Comparison of ENCODE assay signal across 1 cellular context in genomic region chr2:38751043-38751846, GRCh38.
TF ChIP-seq lines count a peak whose summit lies in the region.

Gene SRSF7, minus strand, starts transcription at chr2:38751361. Its CDS starts 105 bp downstream, at chr2:38751256.

TF ChIP-seq in HepG2, 621 proteins besides CTCF, POLR2A, EP300 and RAD21 (continued from another document and continues in another):
- TF ChIP-seq ZNF773 (CRISPR knock-in tag; IDR thresholded peaks at IDR 0.05; ENCODE audit: borderline replicate concordance): peak; percentile 79
- no peak; the same call in 1 of the 2 replicates for TF ChIP-seq ZBTB42 (CRISPR knock-in tag; IDR thresholded peaks at IDR 0.05)
- TF ChIP-seq SNRNP70 (IDR thresholded peaks at IDR 0.05; ENCODE audit: low read depth, low read length): no peak
- no peak for TF ChIP-seq ZNF512 (CRISPR knock-in tag; IDR thresholded peaks at IDR 0.05)
- TF ChIP-seq NPAS2 (CRISPR knock-in tag; IDR thresholded peaks at IDR 0.05; ENCODE audit: borderline replicate concordance): no peak
- TF ChIP-seq MBNL3 (CRISPR knock-in tag; conservative IDR thresholded peaks at IDR 0.05): no peak
- peak; percentile 82; the same call in 1 of the 2 replicates for TF ChIP-seq ZNF740 (CRISPR knock-in tag; IDR thresholded peaks at IDR 0.05)
- peak; percentile 93 for TF ChIP-seq TSC22D2 (CRISPR knock-in tag; IDR thresholded peaks at IDR 0.05; ENCODE audit: borderline replicate concordance)
- TF ChIP-seq ATF5 (CRISPR knock-in tag; IDR thresholded peaks at IDR 0.05; ENCODE audit: low read depth): 0 out of 2 replicates have a peak, but pooled peaks have one; percentile 12
- peak; percentile 80 for TF ChIP-seq ZNF280D (CRISPR knock-in tag; IDR thresholded peaks at IDR 0.05)
- peak; percentile 95 for TF ChIP-seq ARID4A (CRISPR knock-in tag; IDR thresholded peaks at IDR 0.05; ENCODE audit: borderline replicate concordance)
- peak; percentile 83; the same call in 1 of the 2 replicates for TF ChIP-seq ZNF142 (CRISPR knock-in tag; IDR thresholded peaks at IDR 0.05)
- no peak for TF ChIP-seq ZNF660 (CRISPR knock-in tag; IDR thresholded peaks at IDR 0.05; ENCODE audit: borderline replicate concordance, low read depth)
- no peak for TF ChIP-seq ZEB1 (IDR thresholded peaks at IDR 0.05; ENCODE audit: insufficient replicate concordance, low read depth)
- no peak for TF ChIP-seq ELF4 (CRISPR knock-in tag; IDR thresholded peaks at IDR 0.05; ENCODE audit: borderline replicate concordance)
- TF ChIP-seq CREBL2 (CRISPR knock-in tag; IDR thresholded peaks at IDR 0.05; ENCODE audit: borderline replicate concordance): peak; percentile 95
- TF ChIP-seq SRSF1 (optimal IDR thresholded peaks at IDR 0.05; ENCODE audit: low read depth, low read length): peak; percentile 100
- peak; percentile 50; the same call in 1 of the 2 replicates for TF ChIP-seq ZNF431 (CRISPR knock-in tag; IDR thresholded peaks at IDR 0.05; ENCODE audit: borderline replicate concordance, low read depth)
- TF ChIP-seq ZNF746 (CRISPR knock-in tag; IDR thresholded peaks at IDR 0.05): peak; percentile 84; the same call in 1 of the 2 replicates
- TF ChIP-seq ZNF816 (CRISPR knock-in tag; IDR thresholded peaks at IDR 0.05; ENCODE audit: borderline replicate concordance): peak; percentile 87
- TF ChIP-seq MED13 (CRISPR knock-in tag; IDR thresholded peaks at IDR 0.05): peak; percentile 95
- 0 out of 2 replicates have a peak, but pooled peaks have one; percentile 22 for TF ChIP-seq ZNF329 (CRISPR knock-in tag; IDR thresholded peaks at IDR 0.05; ENCODE audit: low read depth)
- TF ChIP-seq TERF1 (CRISPR knock-in tag; IDR thresholded peaks at IDR 0.05): peak; percentile 51
- peak; percentile 88 for TF ChIP-seq TFDP2 (CRISPR knock-in tag; IDR thresholded peaks at IDR 0.05)
- no peak for TF ChIP-seq ZBTB3 (CRISPR knock-in tag; IDR thresholded peaks at IDR 0.05; ENCODE audit: borderline replicate concordance, low read depth)
- peak; percentile 95 for TF ChIP-seq NAIF1 (CRISPR knock-in tag; IDR thresholded peaks at IDR 0.05; ENCODE audit: borderline replicate concordance)
- TF ChIP-seq KDM5A (IDR thresholded peaks at IDR 0.05; ENCODE audit: borderline replicate concordance, low read length): peak; percentile 71; the same call in 1 of the 2 replicates
- peak; percentile 68 for TF ChIP-seq ZNF639 (CRISPR knock-in tag; conservative IDR thresholded peaks at IDR 0.05)
- TF ChIP-seq SNAPC2 (CRISPR knock-in tag; IDR thresholded peaks at IDR 0.05): peak; percentile 73; the same call in 1 of the 2 replicates
- 0 out of 2 replicates have a peak, but pooled peaks have one; percentile 42 for TF ChIP-seq E2F5 (CRISPR knock-in tag; conservative IDR thresholded peaks at IDR 0.05)
- TF ChIP-seq ZNF709 (CRISPR knock-in tag; IDR thresholded peaks at IDR 0.05): peak; percentile 90
- TF ChIP-seq ZNF510 (CRISPR knock-in tag; IDR thresholded peaks at IDR 0.05; ENCODE audit: low read depth): peak; percentile 76; the same call in 1 of the 2 replicates
